In genomic region chr17:51120357-51120738, GRCh38 we compare ENCODE assay signal across 8 cellular contexts. TPM values are rescaled to one million over a fixed set of nuclear protein-coding genes. Genes with fewer than 3 reads are reported as not detected.
A peak's percentile ranks its signal among the peaks of the same experiment; 100 is the strongest.
DNase-seq lines count a peak whose midpoint lies in the region; ATAC-seq and TF ChIP-seq lines count a peak whose summit lies in the region.

No MANE protein-coding gene starts in this region.

- H3K9me3 Mint-ChIP-seq in natural killer cell = no peaks in the 10 kb centered on the region

- DNase-seq in NCI-H1092 treated with DMSO at 0.1 percent for 48 hours (lab: John Stamatoyannopoulos, UW) (peak; percentile 63), NCI-H1092 (lab: John Stamatoyannopoulos, UW) (no peak), H4 (ENCODE audit: low spot score) (peak; percentile 35), LoVo (ENCODE audit: low spot score) (peak; percentile 11), esophagus squamous epithelium (lab: John Stamatoyannopoulos, UW) (no peak), natural killer cell (no peak)
- peak; percentile 37 to 39 for DNase-seq in activated CD4-positive, alpha-beta T cell treated with anti-CD3 and anti-CD28 coated beads, Interleukin-2, amount 50 U/mL, for 4 hours

- no peaks in the 10 kb centered on the region for H3K36me3 ChIP-seq in esophagus squamous epithelium
- no peaks in the 10 kb centered on the region for H3K36me3 ChIP-seq in urinary bladder (ENCODE audit: insufficient read depth)

- peaks cover 11 to 56% (median 24%) of the 10 kb centered on the region in 3 donors for H3K4me1 ChIP-seq in esophagus squamous epithelium
- H3K4me1 ChIP-seq in urinary bladder (ENCODE audit: insufficient read depth) = peaks cover 3% of the 10 kb centered on the region

- intact Hi-C loops in esophagus squamous epithelium (cut with DNase I) = no loop called here
- intact Hi-C loops in natural killer cell (cut with micrococcal nuclease) = no loop called here

- TF ChIP-seq CTCF in esophagus squamous epithelium (IDR thresholded peaks at IDR 0.05) = no peak
- TF ChIP-seq CTCF in natural killer cell (IDR thresholded peaks at IDR 0.05) = no peak

- no peaks in the 10 kb centered on the region for H3K27me3 ChIP-seq in esophagus squamous epithelium

- no peaks in the 10 kb centered on the region for H3K9me3 ChIP-seq in esophagus squamous epithelium

- peak overlapping the region; percentile 96 to 97 for H3K27ac Mint-ChIP-seq in natural killer cell

- peak; percentile 20 to 36 (median 35) for ATAC-seq in natural killer cell

- H3K27ac ChIP-seq in esophagus squamous epithelium (peak overlapping the region; percentile 100), urinary bladder (ENCODE audit: low read depth) (peak overlapping the region; percentile 99)

- peaks cover 42 to 51% of the 10 kb centered on the region in 2 donors for H3K4me1 Mint-ChIP-seq in natural killer cell

- WGBS in esophagus squamous epithelium, 2 donors = 10% methylated on average over 12 of the region's 42 CpGs; no CpG with 5 or more reads in 1 of the 2 donors
- WGBS in urinary bladder = under 1% methylated on average over 42 of the region's 42 CpGs

- peak overlapping the region; percentile 84 to 100 (median 90) for H3K4me3 ChIP-seq in esophagus squamous epithelium
- peak overlapping the region; percentile 87 for H3K4me3 ChIP-seq in urinary bladder (ENCODE audit: low read depth, low read length)

- peak overlapping the region; percentile 94 for H3K4me3 Mint-ChIP-seq in natural killer cell

- H3K27me3 Mint-ChIP-seq in natural killer cell (ENCODE audit: low read depth in 2 of 2) = no peaks in the 10 kb centered on the region

- H3K36me3 Mint-ChIP-seq in natural killer cell = no peaks in the 10 kb centered on the region

- TF ChIP-seq POLR2A in esophagus squamous epithelium (IDR thresholded peaks at IDR 0.05) = no peak

RNA-seq across cellular contexts. Expression of gene SPAG9, which starts 0.3 kb away (rescaled TPM):
- total RNA-seq in H4 (2014; rRNA removed; shearing (Covaris generic)) = 35.1 and 39.8 TPM in 2 replicates
- 10 to 100 TPM; 25.6 to 88.5 (median 49.9) TPM for total RNA-seq in esophagus squamous epithelium
- 10 to 100 TPM; 78.1 to 91.7 (median 90.3) TPM for total RNA-seq in natural killer cell
- total RNA-seq in urinary bladder = 211 TPM
- polyA plus RNA-seq in urinary bladder = 53.9 TPM

RNA-seq across cellular contexts. Expression of gene NME1, which starts 33.0 kb away (rescaled TPM):
- total RNA-seq in H4 (2014; rRNA removed; shearing (Covaris generic)) = 510 and 574 TPM in 2 replicates
- 100 to 1,000 TPM in 2 of 4 donors, 10 to 100 TPM in 2; 56.9 to 138 (median 101) TPM for total RNA-seq in esophagus squamous epithelium
- total RNA-seq in natural killer cell = 10 to 100 TPM; 14.7 to 17.8 (median 15.0) TPM
- total RNA-seq in urinary bladder = 38.1 TPM
- polyA plus RNA-seq in urinary bladder = 63.3 TPM

RNA-seq across cellular contexts. Expression of gene NME2, which starts 45.9 kb away (rescaled TPM):
- total RNA-seq in H4 (2014; rRNA removed; shearing (Covaris generic)) = 954 and 1,318 TPM in 2 replicates
- total RNA-seq in esophagus squamous epithelium (100 to 1,000 TPM; 513 to 760 (median 569) TPM), natural killer cell (100 to 1,000 TPM; 100 to 109 (median 101) TPM), urinary bladder (191 TPM)
- 688 TPM for polyA plus RNA-seq in urinary bladder

Comparison
In these comparisons a context has a peak if more than half of its experiments do, and no peak if none do; other contexts are left out.
1. DNase-seq: peak in NCI-H1092 treated with DMSO at 0.1 percent for 48 hours (single experiment), H4 (single experiment), LoVo (single experiment) and activated CD4-positive, alpha-beta T cell treated with anti-CD3 and anti-CD28 coated beads, Interleukin-2, amount 50 U/mL, for 4 hours (2 of 2); none in NCI-H1092 (single experiment), esophagus squamous epithelium (single experiment) and natural killer cell (single experiment).